In the genomic region with DNA sequence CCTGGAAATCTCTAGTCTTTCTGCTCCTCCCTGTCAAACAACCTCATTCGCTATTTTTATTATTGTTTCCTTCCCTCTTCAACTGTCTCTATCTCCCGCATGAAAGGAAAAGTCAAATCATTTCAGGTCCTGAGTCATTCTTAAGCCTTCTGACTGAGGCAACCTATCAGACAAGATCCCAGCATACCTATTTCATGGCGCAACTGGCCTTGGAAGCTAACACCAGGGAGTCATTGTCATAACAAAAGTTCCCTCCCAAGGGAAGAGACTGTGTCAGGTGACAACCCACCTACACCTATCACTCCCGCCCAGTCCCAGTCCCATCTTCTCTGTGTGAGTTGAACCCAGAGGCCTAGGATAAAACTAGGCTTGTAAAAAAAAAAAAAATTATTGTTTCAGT, we compare ENCODE assay signal across 2 cellular contexts.
TF ChIP-seq lines count a peak whose summit lies in the region.

No MANE protein-coding gene starts in this region.

TF ChIP-seq in GM23338, 12 proteins besides CTCF, POLR2A, EP300 and RAD21 (continues in another document):
- TF ChIP-seq, protein P1, sequence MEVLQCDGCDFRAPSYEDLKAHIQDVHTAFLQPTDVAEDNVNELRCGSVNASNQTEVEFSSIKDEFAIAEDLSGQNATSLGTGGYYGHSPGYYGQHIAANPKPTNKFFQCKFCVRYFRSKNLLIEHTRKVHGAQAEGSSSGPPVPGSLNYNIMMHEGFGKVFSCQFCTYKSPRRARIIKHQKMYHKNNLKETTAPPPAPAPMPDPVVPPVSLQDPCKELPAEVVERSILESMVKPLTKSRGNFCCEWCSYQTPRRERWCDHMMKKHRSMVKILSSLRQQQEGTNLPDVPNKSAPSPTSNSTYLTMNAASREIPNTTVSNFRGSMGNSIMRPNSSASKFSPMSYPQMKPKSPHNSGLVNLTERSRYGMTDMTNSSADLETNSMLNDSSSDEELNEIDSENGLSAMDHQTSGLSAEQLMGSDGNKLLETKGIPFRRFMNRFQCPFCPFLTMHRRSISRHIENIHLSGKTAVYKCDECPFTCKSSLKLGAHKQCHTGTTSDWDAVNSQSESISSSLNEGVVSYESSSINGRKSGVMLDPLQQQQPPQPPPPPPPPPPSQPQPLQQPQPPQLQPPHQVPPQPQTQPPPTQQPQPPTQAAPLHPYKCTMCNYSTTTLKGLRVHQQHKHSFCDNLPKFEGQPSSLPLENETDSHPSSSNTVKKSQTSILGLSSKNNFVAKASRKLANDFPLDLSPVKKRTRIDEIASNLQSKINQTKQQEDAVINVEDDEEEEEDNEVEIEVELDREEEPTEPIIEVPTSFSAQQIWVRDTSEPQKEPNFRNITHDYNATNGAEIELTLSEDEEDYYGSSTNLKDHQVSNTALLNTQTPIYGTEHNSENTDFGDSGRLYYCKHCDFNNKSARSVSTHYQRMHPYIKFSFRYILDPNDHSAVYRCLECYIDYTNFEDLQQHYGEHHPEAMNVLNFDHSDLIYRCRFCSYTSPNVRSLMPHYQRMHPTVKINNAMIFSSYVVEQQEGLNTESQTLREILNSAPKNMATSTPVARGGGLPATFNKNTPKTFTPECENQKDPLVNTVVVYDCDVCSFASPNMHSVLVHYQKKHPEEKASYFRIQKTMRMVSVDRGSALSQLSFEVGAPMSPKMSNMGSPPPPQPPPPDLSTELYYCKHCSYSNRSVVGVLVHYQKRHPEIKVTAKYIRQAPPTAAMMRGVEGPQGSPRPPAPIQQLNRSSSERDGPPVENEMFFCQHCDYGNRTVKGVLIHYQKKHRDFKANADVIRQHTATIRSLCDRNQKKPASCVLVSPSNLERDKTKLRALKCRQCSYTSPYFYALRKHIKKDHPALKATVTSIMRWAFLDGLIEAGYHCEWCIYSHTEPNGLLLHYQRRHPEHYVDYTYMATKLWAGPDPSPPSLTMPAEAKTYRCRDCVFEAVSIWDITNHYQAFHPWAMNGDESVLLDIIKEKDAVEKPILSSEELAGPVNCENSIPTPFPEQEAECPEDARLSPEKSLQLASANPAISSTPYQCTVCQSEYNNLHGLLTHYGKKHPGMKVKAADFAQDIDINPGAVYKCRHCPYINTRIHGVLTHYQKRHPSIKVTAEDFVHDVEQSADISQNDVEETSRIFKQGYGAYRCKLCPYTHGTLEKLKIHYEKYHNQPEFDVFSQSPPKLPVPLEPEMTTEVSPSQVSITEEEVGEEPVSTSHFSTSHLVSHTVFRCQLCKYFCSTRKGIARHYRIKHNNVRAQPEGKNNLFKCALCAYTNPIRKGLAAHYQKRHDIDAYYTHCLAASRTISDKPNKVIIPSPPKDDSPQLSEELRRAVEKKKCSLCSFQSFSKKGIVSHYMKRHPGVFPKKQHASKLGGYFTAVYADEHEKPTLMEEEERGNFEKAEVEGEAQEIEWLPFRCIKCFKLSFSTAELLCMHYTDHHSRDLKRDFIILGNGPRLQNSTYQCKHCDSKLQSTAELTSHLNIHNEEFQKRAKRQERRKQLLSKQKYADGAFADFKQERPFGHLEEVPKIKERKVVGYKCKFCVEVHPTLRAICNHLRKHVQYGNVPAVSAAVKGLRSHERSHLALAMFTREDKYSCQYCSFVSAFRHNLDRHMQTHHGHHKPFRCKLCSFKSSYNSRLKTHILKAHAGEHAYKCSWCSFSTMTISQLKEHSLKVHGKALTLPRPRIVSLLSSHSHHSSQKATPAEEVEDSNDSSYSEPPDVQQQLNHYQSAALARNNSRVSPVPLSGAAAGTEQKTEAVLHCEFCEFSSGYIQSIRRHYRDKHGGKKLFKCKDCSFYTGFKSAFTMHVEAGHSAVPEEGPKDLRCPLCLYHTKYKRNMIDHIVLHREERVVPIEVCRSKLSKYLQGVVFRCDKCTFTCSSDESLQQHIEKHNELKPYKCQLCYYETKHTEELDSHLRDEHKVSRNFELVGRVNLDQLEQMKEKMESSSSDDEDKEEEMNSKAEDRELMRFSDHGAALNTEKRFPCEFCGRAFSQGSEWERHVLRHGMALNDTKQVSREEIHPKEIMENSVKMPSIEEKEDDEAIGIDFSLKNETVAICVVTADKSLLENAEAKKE (CRISPR knock-in tag; IDR thresholded peaks at IDR 0.05): 0 out of 2 replicates have a peak, but pooled peaks have one; percentile 28
- TF ChIP-seq POLR2AphosphoS5 (IDR thresholded peaks at IDR 0.05; ENCODE audit: low read depth) (no peak), EZH2 (IDR thresholded peaks at IDR 0.05; ENCODE audit: low read depth, unreplicated experiment) (no peak), JUNB (IDR thresholded peaks at IDR 0.05; ENCODE audit: unreplicated experiment) (no peak), EZH2phosphoT487 (IDR thresholded peaks at IDR 0.05; ENCODE audit: unreplicated experiment) (no peak), NANOG (IDR thresholded peaks at IDR 0.05; ENCODE audit: borderline replicate concordance) (no peak), CREB1 (CRISPR knock-in tag; IDR thresholded peaks at IDR 0.05; ENCODE audit: low read depth) (peak; percentile 59)
- TF ChIP-seq, protein P2, sequence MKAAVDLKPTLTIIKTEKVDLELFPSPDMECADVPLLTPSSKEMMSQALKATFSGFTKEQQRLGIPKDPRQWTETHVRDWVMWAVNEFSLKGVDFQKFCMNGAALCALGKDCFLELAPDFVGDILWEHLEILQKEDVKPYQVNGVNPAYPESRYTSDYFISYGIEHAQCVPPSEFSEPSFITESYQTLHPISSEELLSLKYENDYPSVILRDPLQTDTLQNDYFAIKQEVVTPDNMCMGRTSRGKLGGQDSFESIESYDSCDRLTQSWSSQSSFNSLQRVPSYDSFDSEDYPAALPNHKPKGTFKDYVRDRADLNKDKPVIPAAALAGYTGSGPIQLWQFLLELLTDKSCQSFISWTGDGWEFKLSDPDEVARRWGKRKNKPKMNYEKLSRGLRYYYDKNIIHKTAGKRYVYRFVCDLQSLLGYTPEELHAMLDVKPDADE (IDR thresholded peaks at IDR 0.05): no peak
- TF ChIP-seq, protein P3, sequence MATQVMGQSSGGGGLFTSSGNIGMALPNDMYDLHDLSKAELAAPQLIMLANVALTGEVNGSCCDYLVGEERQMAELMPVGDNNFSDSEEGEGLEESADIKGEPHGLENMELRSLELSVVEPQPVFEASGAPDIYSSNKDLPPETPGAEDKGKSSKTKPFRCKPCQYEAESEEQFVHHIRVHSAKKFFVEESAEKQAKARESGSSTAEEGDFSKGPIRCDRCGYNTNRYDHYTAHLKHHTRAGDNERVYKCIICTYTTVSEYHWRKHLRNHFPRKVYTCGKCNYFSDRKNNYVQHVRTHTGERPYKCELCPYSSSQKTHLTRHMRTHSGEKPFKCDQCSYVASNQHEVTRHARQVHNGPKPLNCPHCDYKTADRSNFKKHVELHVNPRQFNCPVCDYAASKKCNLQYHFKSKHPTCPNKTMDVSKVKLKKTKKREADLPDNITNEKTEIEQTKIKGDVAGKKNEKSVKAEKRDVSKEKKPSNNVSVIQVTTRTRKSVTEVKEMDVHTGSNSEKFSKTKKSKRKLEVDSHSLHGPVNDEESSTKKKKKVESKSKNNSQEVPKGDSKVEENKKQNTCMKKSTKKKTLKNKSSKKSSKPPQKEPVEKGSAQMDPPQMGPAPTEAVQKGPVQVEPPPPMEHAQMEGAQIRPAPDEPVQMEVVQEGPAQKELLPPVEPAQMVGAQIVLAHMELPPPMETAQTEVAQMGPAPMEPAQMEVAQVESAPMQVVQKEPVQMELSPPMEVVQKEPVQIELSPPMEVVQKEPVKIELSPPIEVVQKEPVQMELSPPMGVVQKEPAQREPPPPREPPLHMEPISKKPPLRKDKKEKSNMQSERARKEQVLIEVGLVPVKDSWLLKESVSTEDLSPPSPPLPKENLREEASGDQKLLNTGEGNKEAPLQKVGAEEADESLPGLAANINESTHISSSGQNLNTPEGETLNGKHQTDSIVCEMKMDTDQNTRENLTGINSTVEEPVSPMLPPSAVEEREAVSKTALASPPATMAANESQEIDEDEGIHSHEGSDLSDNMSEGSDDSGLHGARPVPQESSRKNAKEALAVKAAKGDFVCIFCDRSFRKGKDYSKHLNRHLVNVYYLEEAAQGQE (IDR thresholded peaks at IDR 0.05; ENCODE audit: unreplicated experiment): no peak

TF ChIP-seq in H1, 55 proteins besides CTCF, POLR2A, EP300 and RAD21:
- TF ChIP-seq NRF1 (IDR thresholded peaks at IDR 0.05; ENCODE audit: low read depth, low read length) (no peak), RXRA (IDR thresholded peaks at IDR 0.05; ENCODE audit: insufficient read depth, low read depth, low read length) (no peak), YY1 (IDR thresholded peaks at IDR 0.05; ENCODE audit: low read depth, low read length) (peak; percentile 78; the same call in 1 of the 2 replicates), HDAC6 (IDR thresholded peaks at IDR 0.05; ENCODE audit: low read depth, low read length) (no peak), GABPA (IDR thresholded peaks at IDR 0.05; ENCODE audit: borderline replicate concordance, insufficient read depth, low read length) (no peak), TEAD4 (IDR thresholded peaks at IDR 0.05; ENCODE audit: low read depth, low read length) (no peak), CTBP2 (IDR thresholded peaks at IDR 0.05; ENCODE audit: borderline replicate concordance, insufficient read depth, insufficient read length, low read length) (no peak), CEBPB (IDR thresholded peaks at IDR 0.05; ENCODE audit: low read depth, low read length) (peak; percentile 94), SAP30 (IDR thresholded peaks at IDR 0.05; ENCODE audit: insufficient read depth, insufficient replicate concordance, low read length) (no peak), JUN (IDR thresholded peaks at IDR 0.05; ENCODE audit: low read depth, low read length) (peak; percentile 87), TCF12 (IDR thresholded peaks at IDR 0.05; ENCODE audit: low read depth, low read length) (no peak), SP1 (IDR thresholded peaks at IDR 0.05; ENCODE audit: low read depth, low read length) (0 out of 2 replicates have a peak, but pooled peaks have one; percentile 51), MAFK (IDR thresholded peaks at IDR 0.05; ENCODE audit: low read depth, low read length) (peak; percentile 65; the same call in 1 of the 2 replicates), CHD1 (IDR thresholded peaks at IDR 0.05; ENCODE audit: low read depth, low read length) (no peak), CREB1 (IDR thresholded peaks at IDR 0.05) (peak; percentile 21; the same call in 1 of the 2 replicates), HDAC2 (IDR thresholded peaks at IDR 0.05; ENCODE audit: borderline replicate concordance in 1 of 2, low read depth in 2 of 2, low read length in 2 of 2) (peak in 1 of 2 experiments; percentile 29; a peak in 1 of 4 replicates), KDM4A (IDR thresholded peaks at IDR 0.05; ENCODE audit: low read depth, low read length, severe bottlenecking) (no peak), JUND (IDR thresholded peaks at IDR 0.05; ENCODE audit: low read length) (peak; percentile 78), EZH2 (IDR thresholded peaks at IDR 0.05; ENCODE audit: low read depth, low read length, severe bottlenecking) (no peak), SIX5 (IDR thresholded peaks at IDR 0.05; ENCODE audit: low read depth, low read length) (no peak), SUZ12 (IDR thresholded peaks at IDR 0.05; ENCODE audit: low read length) (no peak)
- TF ChIP-seq, protein P4, sequence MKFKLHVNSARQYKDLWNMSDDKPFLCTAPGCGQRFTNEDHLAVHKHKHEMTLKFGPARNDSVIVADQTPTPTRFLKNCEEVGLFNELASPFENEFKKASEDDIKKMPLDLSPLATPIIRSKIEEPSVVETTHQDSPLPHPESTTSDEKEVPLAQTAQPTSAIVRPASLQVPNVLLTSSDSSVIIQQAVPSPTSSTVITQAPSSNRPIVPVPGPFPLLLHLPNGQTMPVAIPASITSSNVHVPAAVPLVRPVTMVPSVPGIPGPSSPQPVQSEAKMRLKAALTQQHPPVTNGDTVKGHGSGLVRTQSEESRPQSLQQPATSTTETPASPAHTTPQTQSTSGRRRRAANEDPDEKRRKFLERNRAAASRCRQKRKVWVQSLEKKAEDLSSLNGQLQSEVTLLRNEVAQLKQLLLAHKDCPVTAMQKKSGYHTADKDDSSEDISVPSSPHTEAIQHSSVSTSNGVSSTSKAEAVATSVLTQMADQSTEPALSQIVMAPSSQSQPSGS (IDR thresholded peaks at IDR 0.05; ENCODE audit: low read length): 0 out of 2 replicates have a peak, but pooled peaks have one; percentile 54
- TF ChIP-seq, protein P5, sequence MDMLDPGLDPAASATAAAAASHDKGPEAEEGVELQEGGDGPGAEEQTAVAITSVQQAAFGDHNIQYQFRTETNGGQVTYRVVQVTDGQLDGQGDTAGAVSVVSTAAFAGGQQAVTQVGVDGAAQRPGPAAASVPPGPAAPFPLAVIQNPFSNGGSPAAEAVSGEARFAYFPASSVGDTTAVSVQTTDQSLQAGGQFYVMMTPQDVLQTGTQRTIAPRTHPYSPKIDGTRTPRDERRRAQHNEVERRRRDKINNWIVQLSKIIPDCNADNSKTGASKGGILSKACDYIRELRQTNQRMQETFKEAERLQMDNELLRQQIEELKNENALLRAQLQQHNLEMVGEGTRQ (IDR thresholded peaks at IDR 0.05; ENCODE audit: low read length): peak; percentile 68
- TF ChIP-seq, protein P6, sequence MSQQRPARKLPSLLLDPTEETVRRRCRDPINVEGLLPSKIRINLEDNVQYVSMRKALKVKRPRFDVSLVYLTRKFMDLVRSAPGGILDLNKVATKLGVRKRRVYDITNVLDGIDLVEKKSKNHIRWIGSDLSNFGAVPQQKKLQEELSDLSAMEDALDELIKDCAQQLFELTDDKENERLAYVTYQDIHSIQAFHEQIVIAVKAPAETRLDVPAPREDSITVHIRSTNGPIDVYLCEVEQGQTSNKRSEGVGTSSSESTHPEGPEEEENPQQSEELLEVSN (IDR thresholded peaks at IDR 0.05): peak; percentile 75
